8 cellular contexts compared by ENCODE assay signal in the genomic region with DNA sequence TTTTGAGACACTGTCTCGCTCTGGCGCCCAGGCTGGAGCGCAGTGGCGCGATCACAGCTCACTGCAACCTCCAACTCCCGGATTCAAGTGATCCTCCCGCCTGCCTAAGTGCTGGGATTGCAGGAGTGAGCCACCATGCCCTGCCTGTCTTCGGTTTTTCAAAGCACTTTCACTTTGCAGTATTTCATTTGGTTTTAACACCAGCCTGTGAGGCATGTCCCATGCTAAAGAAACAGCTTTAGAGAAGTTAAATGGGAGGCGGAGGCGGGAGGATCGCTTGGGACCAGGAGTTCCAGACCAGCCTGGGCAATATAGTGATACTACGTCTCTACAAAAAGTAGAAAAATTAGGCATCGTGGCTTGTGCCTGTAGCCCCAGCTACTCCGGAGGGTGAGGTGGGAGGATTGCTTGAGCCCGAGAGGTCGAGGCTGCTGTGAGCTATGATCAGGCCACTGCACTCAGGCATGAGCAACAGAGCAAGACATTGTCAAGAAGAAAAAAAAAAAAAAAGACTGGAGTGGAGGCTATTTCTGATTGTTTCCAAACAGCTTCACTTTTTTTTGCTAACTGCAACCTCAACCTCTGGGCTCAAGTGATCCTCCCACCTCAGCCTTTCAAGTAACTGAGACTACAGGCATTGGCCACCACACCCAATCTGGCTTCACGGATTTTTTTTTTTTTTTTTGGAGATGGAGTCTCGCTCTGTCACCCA. TPM values are rescaled to one million over a fixed set of nuclear protein-coding genes. Genes with fewer than 3 reads are reported as not detected.
A peak's percentile ranks its signal among the peaks of the same experiment; 100 is the strongest.
DNase-seq lines count a peak whose midpoint lies in the region; ATAC-seq and TF ChIP-seq lines count a peak whose summit lies in the region.

No MANE protein-coding gene starts in this region.

- no peaks in the 10 kb centered on the region for H4K20me1 ChIP-seq in neural cell (ENCODE audit: insufficient read depth)

- DNase-seq in dorsolateral prefrontal cortex: no peak
- DNase-seq in NCI-H2196 (lab: John Stamatoyannopoulos, UW; ENCODE audit: unreplicated experiment): no peak
- DNase-seq in activated CD4-positive, CD25-positive, alpha-beta regulatory T cell (lab: John Stamatoyannopoulos, UW): no peak

- H3K9ac ChIP-seq in neural cell (ENCODE audit: low read length): peak overlapping the region; percentile 97

- H3K27me3 ChIP-seq in dorsolateral prefrontal cortex (no peaks in the 10 kb centered on the region), neural cell (ENCODE audit: insufficient read depth, low read depth, low read length) (no peaks in the 10 kb centered on the region)

- H3K4me2 ChIP-seq in neural cell (ENCODE audit: low read length): peak overlapping the region; percentile 98

- peak; percentile 17 for TF ChIP-seq POLR2A in GM18505 (IDR thresholded peaks at IDR 0.05; ENCODE audit: borderline replicate concordance, extremely low read depth, insufficient read depth, insufficient read length)

- H3K27ac ChIP-seq in dorsolateral prefrontal cortex (peak overlapping the region in 54 of 59 donors; percentile 34 to 100 (median 99)), neural cell (ENCODE audit: low read length) (peak overlapping the region; percentile 95)

- intact Hi-C loops in dorsolateral prefrontal cortex (cut with DNase I): no loop called here

- peaks cover 24% of the 10 kb centered on the region for H3K79me2 ChIP-seq in neural cell (replicated peaks; ENCODE audit: insufficient read depth, low read length)

- H2AFZ ChIP-seq in neural cell (ENCODE audit: low read depth, low read length): no peak overlapping the region

- H3K4me3 ChIP-seq in dorsolateral prefrontal cortex (peak overlapping the region in 57 of 59 donors; percentile 71 to 100 (median 98)), neural cell (ENCODE audit: low read length) (peak overlapping the region; percentile 100)

- TF ChIP-seq EP300 in neural cell (conservative IDR thresholded peaks at IDR 0.05; ENCODE audit: poor library complexity, severe bottlenecking): no peak

- no peak for TF ChIP-seq RAD21 in neural cell (conservative IDR thresholded peaks at IDR 0.05)

- no peak for ATAC-seq in GM18505 (IDR thresholded peaks at IDR 0.05; ENCODE audit: unreplicated experiment)
- no peak for ATAC-seq in GM18502 (IDR thresholded peaks at IDR 0.05; ENCODE audit: poor library complexity, unreplicated experiment)
- no peak for ATAC-seq in HG02885 (IDR thresholded peaks at IDR 0.05; ENCODE audit: poor library complexity, unreplicated experiment)

- no peaks in the 10 kb centered on the region for H3K9me3 ChIP-seq in neural cell (ENCODE audit: low read length)

- TF ChIP-seq CTCF in dorsolateral prefrontal cortex (IDR thresholded peaks at IDR 0.05 in 54 of 56, conservative IDR thresholded peaks at IDR 0.05 in 2 of 56; ENCODE audit: low read depth in 1 of 56, partially characterized antibody in 56 of 56) (no peak), neural cell (IDR thresholded peaks at IDR 0.05; ENCODE audit: poor library complexity, severe bottlenecking) (no peak)

- H3K9me2 ChIP-seq in neural cell (ENCODE audit: insufficient read depth, low read length): no peaks in the 10 kb centered on the region

- H3K36me3 ChIP-seq in neural cell (ENCODE audit: insufficient read depth, low read length): no peaks in the 10 kb centered on the region

- no peaks in the 10 kb centered on the region for H3F3A ChIP-seq in neural cell (ENCODE audit: insufficient read depth, low read length, poor library complexity, severe bottlenecking)

TF ChIP-seq in PFSK-1, 5 proteins besides CTCF, POLR2A, EP300 and RAD21:
- TF ChIP-seq TAF1 (IDR thresholded peaks at IDR 0.05; ENCODE audit: borderline replicate concordance, insufficient read depth, low read length): peak; percentile 11; the same call in 1 of the 2 replicates
- no peak for TF ChIP-seq SIN3A (IDR thresholded peaks at IDR 0.05; ENCODE audit: borderline replicate concordance, insufficient read depth, low read length)

TF ChIP-seq in neural cell, 6 proteins besides CTCF, POLR2A, EP300 and RAD21:
- TF ChIP-seq MXI1 (conservative IDR thresholded peaks at IDR 0.05; ENCODE audit: poor library complexity, severe bottlenecking): no peak
- no peak for TF ChIP-seq POLR2AphosphoS5 (IDR thresholded peaks at IDR 0.05)
- no peak for TF ChIP-seq SMC3 (conservative IDR thresholded peaks at IDR 0.05; ENCODE audit: poor library complexity)
- no peak for TF ChIP-seq EZH2 (IDR thresholded peaks at IDR 0.05; ENCODE audit: borderline replicate concordance, insufficient read depth, low read length, poor library complexity, severe bottlenecking)
- TF ChIP-seq TAF1 (IDR thresholded peaks at IDR 0.05; ENCODE audit: low read depth): no peak
- TF ChIP-seq, protein P1, sequence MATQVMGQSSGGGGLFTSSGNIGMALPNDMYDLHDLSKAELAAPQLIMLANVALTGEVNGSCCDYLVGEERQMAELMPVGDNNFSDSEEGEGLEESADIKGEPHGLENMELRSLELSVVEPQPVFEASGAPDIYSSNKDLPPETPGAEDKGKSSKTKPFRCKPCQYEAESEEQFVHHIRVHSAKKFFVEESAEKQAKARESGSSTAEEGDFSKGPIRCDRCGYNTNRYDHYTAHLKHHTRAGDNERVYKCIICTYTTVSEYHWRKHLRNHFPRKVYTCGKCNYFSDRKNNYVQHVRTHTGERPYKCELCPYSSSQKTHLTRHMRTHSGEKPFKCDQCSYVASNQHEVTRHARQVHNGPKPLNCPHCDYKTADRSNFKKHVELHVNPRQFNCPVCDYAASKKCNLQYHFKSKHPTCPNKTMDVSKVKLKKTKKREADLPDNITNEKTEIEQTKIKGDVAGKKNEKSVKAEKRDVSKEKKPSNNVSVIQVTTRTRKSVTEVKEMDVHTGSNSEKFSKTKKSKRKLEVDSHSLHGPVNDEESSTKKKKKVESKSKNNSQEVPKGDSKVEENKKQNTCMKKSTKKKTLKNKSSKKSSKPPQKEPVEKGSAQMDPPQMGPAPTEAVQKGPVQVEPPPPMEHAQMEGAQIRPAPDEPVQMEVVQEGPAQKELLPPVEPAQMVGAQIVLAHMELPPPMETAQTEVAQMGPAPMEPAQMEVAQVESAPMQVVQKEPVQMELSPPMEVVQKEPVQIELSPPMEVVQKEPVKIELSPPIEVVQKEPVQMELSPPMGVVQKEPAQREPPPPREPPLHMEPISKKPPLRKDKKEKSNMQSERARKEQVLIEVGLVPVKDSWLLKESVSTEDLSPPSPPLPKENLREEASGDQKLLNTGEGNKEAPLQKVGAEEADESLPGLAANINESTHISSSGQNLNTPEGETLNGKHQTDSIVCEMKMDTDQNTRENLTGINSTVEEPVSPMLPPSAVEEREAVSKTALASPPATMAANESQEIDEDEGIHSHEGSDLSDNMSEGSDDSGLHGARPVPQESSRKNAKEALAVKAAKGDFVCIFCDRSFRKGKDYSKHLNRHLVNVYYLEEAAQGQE (IDR thresholded peaks at IDR 0.05; ENCODE audit: borderline replicate concordance): no peak

RNA-seq across cellular contexts. Expression of a gene that starts 1.3 kb away (rescaled TPM):
- polyA plus RNA-seq in PFSK-1 (2012; ENCODE audit: insufficient read length, low read depth): 35.7 TPM
- 10 to 100 TPM; 12.5 to 29.2 (median 18.7) TPM for total RNA-seq in dorsolateral prefrontal cortex
- polyA plus RNA-seq in neural cell: 53.3 and 59.8 TPM in 2 replicates
- 21.7 and 26.0 TPM in 2 replicates for polyA minus RNA-seq in neural cell

RNA-seq across cellular contexts. Expression of a gene that starts 1.5 kb away (rescaled TPM):
- 104 TPM for polyA plus RNA-seq in PFSK-1 (2012; ENCODE audit: insufficient read length, low read depth)
- total RNA-seq in dorsolateral prefrontal cortex: 100 to 1,000 TPM in 1 of 120 experiments, 10 to 100 TPM in 119; 22.0 to 110 (median 35.8) TPM
- polyA plus RNA-seq in neural cell: 21.7 and 37.6 TPM in 2 replicates
- 23.3 and 23.4 TPM in 2 replicates for polyA minus RNA-seq in neural cell

RNA-seq across cellular contexts. Expression of a gene that starts 9.2 kb away (rescaled TPM):
- polyA plus RNA-seq in PFSK-1 (2012; ENCODE audit: insufficient read length, low read depth): 221 TPM
- total RNA-seq in dorsolateral prefrontal cortex: 100 to 1,000 TPM in 112 of 120 experiments, 10 to 100 TPM in 8; 73.8 to 169 (median 128) TPM
- 350 and 355 TPM in 2 replicates for polyA plus RNA-seq in neural cell
- 135 and 143 TPM in 2 replicates for polyA minus RNA-seq in neural cell

RNA-seq across cellular contexts. Expression of a gene that starts 10.0 kb away (rescaled TPM):
- 8.5 TPM for polyA plus RNA-seq in PFSK-1 (2012; ENCODE audit: insufficient read length, low read depth)
- total RNA-seq in dorsolateral prefrontal cortex: 10 to 100 TPM; 33.8 to 73.3 (median 51.7) TPM
- 36.1 and 43.1 TPM in 2 replicates for polyA plus RNA-seq in neural cell
- 56.6 and 67.4 TPM in 2 replicates for polyA minus RNA-seq in neural cell

RNA-seq across cellular contexts. Expression of a gene that starts 17.1 kb away (rescaled TPM):
- 191 TPM for polyA plus RNA-seq in PFSK-1 (2012; ENCODE audit: insufficient read length, low read depth)
- 100 to 1,000 TPM in 82 of 120 experiments, 10 to 100 TPM in 38; 68.5 to 146 (median 109) TPM for total RNA-seq in dorsolateral prefrontal cortex
- polyA plus RNA-seq in neural cell: 137 and 143 TPM in 2 replicates
- 109 and 114 TPM in 2 replicates for polyA minus RNA-seq in neural cell
